1 cellular context compared by ENCODE assay signal in the genomic region with DNA sequence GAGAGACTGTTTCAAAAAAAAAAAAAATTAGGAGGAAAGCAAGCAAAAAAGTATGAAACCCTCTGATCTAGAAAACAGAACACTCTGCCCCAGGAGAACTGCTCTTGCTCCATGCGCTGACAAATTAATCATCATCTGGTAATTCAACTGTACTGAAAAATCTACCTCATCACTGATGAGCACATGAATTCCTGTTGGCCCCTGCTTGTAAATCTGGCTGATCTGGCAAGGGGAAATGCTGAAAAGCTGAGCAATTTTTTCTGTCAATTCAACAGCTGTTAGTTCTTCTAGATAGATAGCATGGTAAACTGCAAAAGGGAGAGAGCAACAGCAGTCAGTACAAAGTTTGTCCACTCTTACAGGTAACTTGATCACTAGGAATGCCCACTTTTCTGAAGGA.
TF ChIP-seq lines count a peak whose summit lies in the region.

No MANE protein-coding gene starts in this region.

TF ChIP-seq in IMR-90, 13 proteins besides CTCF, POLR2A, EP300 and RAD21:
- TF ChIP-seq BHLHE40 (IDR thresholded peaks at IDR 0.05; ENCODE audit: low read depth, low read length) = no peak
- no peak for TF ChIP-seq RCOR1 (IDR thresholded peaks at IDR 0.05; ENCODE audit: insufficient replicate concordance, low read length)
- no peak for TF ChIP-seq MAFK (IDR thresholded peaks at IDR 0.05; ENCODE audit: low read depth, low read length)
- no peak for TF ChIP-seq RFX5 (IDR thresholded peaks at IDR 0.05; ENCODE audit: low read depth, low read length)
- TF ChIP-seq CHD1 (IDR thresholded peaks at IDR 0.05; ENCODE audit: low read depth, low read length) = no peak
- no peak for TF ChIP-seq SMC3 (IDR thresholded peaks at IDR 0.05; ENCODE audit: low read depth, low read length)
- no peak for TF ChIP-seq NFE2L2 (IDR thresholded peaks at IDR 0.05; ENCODE audit: low read depth, low read length)
- TF ChIP-seq, protein P1, sequence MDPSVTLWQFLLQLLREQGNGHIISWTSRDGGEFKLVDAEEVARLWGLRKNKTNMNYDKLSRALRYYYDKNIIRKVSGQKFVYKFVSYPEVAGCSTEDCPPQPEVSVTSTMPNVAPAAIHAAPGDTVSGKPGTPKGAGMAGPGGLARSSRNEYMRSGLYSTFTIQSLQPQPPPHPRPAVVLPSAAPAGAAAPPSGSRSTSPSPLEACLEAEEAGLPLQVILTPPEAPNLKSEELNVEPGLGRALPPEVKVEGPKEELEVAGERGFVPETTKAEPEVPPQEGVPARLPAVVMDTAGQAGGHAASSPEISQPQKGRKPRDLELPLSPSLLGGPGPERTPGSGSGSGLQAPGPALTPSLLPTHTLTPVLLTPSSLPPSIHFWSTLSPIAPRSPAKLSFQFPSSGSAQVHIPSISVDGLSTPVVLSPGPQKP (IDR thresholded peaks at IDR 0.05; ENCODE audit: borderline replicate concordance, low read depth, low read length) = no peak
- no peak for TF ChIP-seq FOS (IDR thresholded peaks at IDR 0.05; ENCODE audit: low read depth, low read length)
- TF ChIP-seq MXI1 (IDR thresholded peaks at IDR 0.05; ENCODE audit: borderline replicate concordance, low read depth, low read length) = no peak
- TF ChIP-seq, protein P2, sequence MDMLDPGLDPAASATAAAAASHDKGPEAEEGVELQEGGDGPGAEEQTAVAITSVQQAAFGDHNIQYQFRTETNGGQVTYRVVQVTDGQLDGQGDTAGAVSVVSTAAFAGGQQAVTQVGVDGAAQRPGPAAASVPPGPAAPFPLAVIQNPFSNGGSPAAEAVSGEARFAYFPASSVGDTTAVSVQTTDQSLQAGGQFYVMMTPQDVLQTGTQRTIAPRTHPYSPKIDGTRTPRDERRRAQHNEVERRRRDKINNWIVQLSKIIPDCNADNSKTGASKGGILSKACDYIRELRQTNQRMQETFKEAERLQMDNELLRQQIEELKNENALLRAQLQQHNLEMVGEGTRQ (IDR thresholded peaks at IDR 0.05; ENCODE audit: low read depth, low read length) = no peak
- TF ChIP-seq CEBPB (IDR thresholded peaks at IDR 0.05; ENCODE audit: low read depth, low read length) = no peak
- TF ChIP-seq MAZ (IDR thresholded peaks at IDR 0.05; ENCODE audit: borderline replicate concordance, low read depth, low read length) = no peak
